Comparison of ENCODE assay signal across 27 cellular contexts in genomic region chr10:104488046-104488832, GRCh38.
DNase-seq lines count a peak whose midpoint lies in the region; TF ChIP-seq lines count a peak whose summit lies in the region.
"Had no signal": no experiment of that assay in that cellular context is flagged by ENCODE, and none has a peak within 500 bp of the region (broad histone marks: within the 10 kb centered on the region; RNA-seq: fewer than 3 reads in every experiment).

No MANE protein-coding gene starts in this region.

- H3K27me3 Mint-ChIP-seq in MCF 10A (ENCODE audit: insufficient read depth, unreplicated experiment) = no peaks in the 10 kb centered on the region
- peaks cover 3% of the 10 kb centered on the region for H3K27me3 Mint-ChIP-seq in neural progenitor cell (ENCODE audit: insufficient read depth, low read depth)

- CTCF ChIA-PET in MCF 10A (lab: Yijun Ruan, JAX) (interaction anchor here (0.5 to 0.8 kb wide), 2 partner anchors 14 to 1061 kb away, joined by 3 read pairs; no protein-coding TSS in a partner anchor), mammary epithelial cell (lab: Charles Lee; ENCODE audit: low non-redundant PET) (interaction anchor here (0.6 kb wide), 1 partner anchor 12 kb away, joined by 5 read pairs; no protein-coding TSS in a partner anchor), SK-N-SH (lab: Yijun Ruan, JAX) (interaction anchor here (0.6 to 1.3 kb wide), 2 partner anchors 81 to 315 kb away, joined by 3 read pairs; no protein-coding TSS in a partner anchor)

- DNase-seq in MCF 10A (ENCODE audit: unreplicated experiment) (no peak), mammary epithelial cell (no peak), neural progenitor cell (ENCODE audit: low spot score) (peak; percentile 85), MM.1S (no peak), NCI-H2171 treated with DMSO at 0.1 percent for 48 hours (lab: John Stamatoyannopoulos, UW) (no peak), NCI-H510A treated with DMSO at 0.1 percent for 48 hours (lab: John Stamatoyannopoulos, UW) (no peak), SK-N-SH (no peak)
- DNase-seq: 8988T; activated CD8-positive, alpha-beta memory T cell treated with anti-CD3 and anti-CD28 coated beads, Interleukin-2, amount 50 U/mL, for 48 hours; activated CD8-positive, alpha-beta T cell treated with anti-CD3 and anti-CD28 coated beads for 36 hours; activated naive CD4-positive, alpha-beta T cell treated with anti-CD3 and anti-CD28 coated beads, Interleukin-2, amount 10 ng/mL, durations not matched to agents 7 days and 5 days; CD4-positive, CD25-positive, alpha-beta regulatory T cell; DND-41; left ventricle myocardium superior; naive thymus-derived CD4-positive, alpha-beta T cell; NCI-H2029; NCI-H526 treated with DMSO at 0.1 percent for 48 hours; occipital lobe; PC-9; psoas muscle; stimulated activated CD4-positive, alpha-beta T cell treated with anti-CD3 and anti-CD28 coated beads, Interleukin-4, amount 100 ng/mL, for 24 hours; transverse colon had no signal

- H3K4me1 Mint-ChIP-seq in MCF 10A (ENCODE audit: insufficient read depth, unreplicated experiment) (peaks cover 15% of the 10 kb centered on the region), neural progenitor cell (peaks cover 22% of the 10 kb centered on the region)
- H3K4me1 Mint-ChIP-seq: activated naive CD4-positive, alpha-beta T cell treated with anti-CD3 and anti-CD28 coated beads, Interleukin-2, amount 10 ng/mL, durations not matched to agents 7 days and 5 days; activated T-helper 17 cell treated with anti-CD3 and anti-CD28 coated beads, Interleukin-2, amount 50 U/mL, for 72 hours; CD4-positive, CD25-positive, alpha-beta regulatory T cell had no signal

- dilution Hi-C loops in mammary epithelial cell (cut with HindIII; ENCODE audit: low sequenced_read_pairs) = no loop called here

- H3K4me1 ChIP-seq in mammary epithelial cell (ENCODE audit: insufficient read depth, low read length) = no peaks in the 10 kb centered on the region
- peaks cover 12% of the 10 kb centered on the region for H3K4me1 ChIP-seq in ectodermal cell (ENCODE audit: control insufficient read depth, insufficient read depth, low read length)
- peaks cover 14% of the 10 kb centered on the region for H3K4me1 ChIP-seq in neural progenitor cell
- no peaks in the 10 kb centered on the region for H3K4me1 ChIP-seq in MM.1S (ENCODE audit: low read length)
- peaks cover 0 to 3% of the 10 kb centered on the region in 2 experiments; a peak in 1 of 4 replicates for H3K4me1 ChIP-seq in SK-N-SH (ENCODE audit: control insufficient read depth in 1 of 2, insufficient read depth in 2 of 2, low read depth in 1 of 2, low read length in 1 of 2)
- H3K4me1 ChIP-seq: breast epithelium, transverse colon had no signal

- intact Hi-C loops in MCF 10A (cut with micrococcal nuclease) = no loop called here
- intact Hi-C loops in mammary epithelial cell (cut with micrococcal nuclease) = no loop called here

- 48% methylated on average over 6 of the region's 6 CpGs for WGBS in mammary epithelial cell (ENCODE audit: low coverage, missing lambda C conversion rate)
- 36 to 37% methylated on average over 6 of the region's 6 CpGs for WGBS in ectodermal cell, 2 experiments
- 42% methylated on average over 6 of the region's 6 CpGs for WGBS in SK-N-SH (ENCODE audit: low lambda C conversion rate)

- H3K4me3 ChIP-seq in mammary epithelial cell (replicated peaks in 1 of 3; ENCODE audit: insufficient read depth in 1 of 3, low read depth in 2 of 3, low read length in 3 of 3) (no peak overlapping the region), ectodermal cell (ENCODE audit: insufficient read depth, low read depth, low read length) (no peak overlapping the region), neural progenitor cell (peak overlapping the region; percentile 11), MM.1S (ENCODE audit: low read length) (no peak overlapping the region), SK-N-SH (ENCODE audit: low read depth in 2 of 2, low read length in 1 of 2) (no peak overlapping the region)
- H3K4me3 ChIP-seq: breast epithelium, K562, PC-9, psoas muscle, SK-N-MC, transverse colon had no signal

- no peak overlapping the region for H3K9ac ChIP-seq in mammary epithelial cell (ENCODE audit: insufficient read depth, low read length)
- H3K9ac ChIP-seq in neural progenitor cell = no peak overlapping the region
- H3K9ac ChIP-seq in MM.1S (ENCODE audit: low read length) = no peak overlapping the region
- no peak overlapping the region for H3K9ac ChIP-seq in SK-N-SH

- H2AFZ ChIP-seq in mammary epithelial cell (ENCODE audit: low read depth, low read length) (no peak overlapping the region), neural progenitor cell (replicated peaks) (peak overlapping the region; percentile 61), MM.1S (ENCODE audit: low read length) (no peak overlapping the region), SK-N-SH (ENCODE audit: low read depth) (no peak overlapping the region)
- H2AFZ ChIP-seq: PC-9 had no signal

- TF ChIP-seq EP300 in SK-N-SH (IDR thresholded peaks at IDR 0.05; ENCODE audit: borderline replicate concordance in 1 of 2, low read depth in 1 of 2, low read length in 1 of 2) = no peak

- no peaks in the 10 kb centered on the region for H3K27me3 ChIP-seq in mammary epithelial cell (ENCODE audit: insufficient read depth, low read length)
- H3K27me3 ChIP-seq in ectodermal cell (ENCODE audit: control insufficient read depth, insufficient read depth, low read length, poor library complexity, severe bottlenecking) = no peaks in the 10 kb centered on the region
- no peaks in the 10 kb centered on the region for H3K27me3 ChIP-seq in neural progenitor cell
- no peaks in the 10 kb centered on the region for H3K27me3 ChIP-seq in MM.1S (replicated peaks; ENCODE audit: insufficient read depth, low read length)
- H3K27me3 ChIP-seq in SK-N-SH (ENCODE audit: insufficient read depth) = no peaks in the 10 kb centered on the region; the same call in 1 of the 2 replicates
- H3K27me3 ChIP-seq: breast epithelium, transverse colon had no signal

- H3K27ac Mint-ChIP-seq in MCF 10A (ENCODE audit: low read depth, unreplicated experiment) = peak overlapping the region; percentile 5
- H3K27ac Mint-ChIP-seq in neural progenitor cell = peak overlapping the region; percentile 84
- H3K27ac Mint-ChIP-seq: activated CD8-positive, alpha-beta T cell treated with anti-CD3 and anti-CD28 coated beads for 36 hours; activated naive CD4-positive, alpha-beta T cell treated with anti-CD3 and anti-CD28 coated beads, Interleukin-2, amount 10 ng/mL, durations not matched to agents 7 days and 5 days; activated T-helper 17 cell treated with anti-CD3 and anti-CD28 coated beads, Interleukin-2, amount 50 U/mL, for 72 hours; CD4-positive, CD25-positive, alpha-beta regulatory T cell; naive thymus-derived CD4-positive, alpha-beta T cell had no signal

- no peak overlapping the region for H3K4me2 ChIP-seq in mammary epithelial cell (ENCODE audit: insufficient read depth, low read depth, low read length)
- H3K4me2 ChIP-seq in neural progenitor cell = peak overlapping the region; percentile 56
- H3K4me2 ChIP-seq in MM.1S (ENCODE audit: low read depth, low read length) = no peak overlapping the region
- no peak overlapping the region for H3K4me2 ChIP-seq in SK-N-SH
- H3K4me2 ChIP-seq: PC-9 had no signal

- in situ Hi-C loops in mammary epithelial cell (cut with MboI; ENCODE audit: low sequenced_read_pairs in 2 of 2) = no loop called here

- H3K36me3 Mint-ChIP-seq in MCF 10A (ENCODE audit: insufficient read depth, unreplicated experiment) = no peaks in the 10 kb centered on the region
- H3K36me3 Mint-ChIP-seq in neural progenitor cell = no peaks in the 10 kb centered on the region
- H3K36me3 Mint-ChIP-seq: activated naive CD4-positive, alpha-beta T cell treated with anti-CD3 and anti-CD28 coated beads, Interleukin-2, amount 10 ng/mL, durations not matched to agents 7 days and 5 days; CD4-positive, CD25-positive, alpha-beta regulatory T cell had no signal

- H3F3A ChIP-seq in neural progenitor cell (ENCODE audit: low read depth) (peaks cover 24% of the 10 kb centered on the region), MM.1S (ENCODE audit: insufficient read depth, low read length) (no peaks in the 10 kb centered on the region), SK-N-SH (replicated peaks; ENCODE audit: insufficient read depth) (no peaks in the 10 kb centered on the region)

- no peaks in the 10 kb centered on the region for H3K36me3 ChIP-seq in mammary epithelial cell (ENCODE audit: insufficient read depth, low read length)
- H3K36me3 ChIP-seq in ectodermal cell (ENCODE audit: control insufficient read depth, insufficient read depth, low read length) = no peaks in the 10 kb centered on the region
- no peaks in the 10 kb centered on the region for H3K36me3 ChIP-seq in neural progenitor cell
- no peaks in the 10 kb centered on the region for H3K36me3 ChIP-seq in MM.1S (replicated peaks; ENCODE audit: insufficient read depth, low read length)
- H3K36me3 ChIP-seq in SK-N-SH (replicated peaks in 1 of 2; ENCODE audit: control insufficient read depth in 1 of 2, insufficient read depth in 2 of 2, low read length in 1 of 2) = no peaks in the 10 kb centered on the region
- H3K36me3 ChIP-seq: breast epithelium, transverse colon had no signal

- TF ChIP-seq CTCF in MCF 10A (IDR thresholded peaks at IDR 0.05; ENCODE audit: unreplicated experiment) = no peak
- no peak for TF ChIP-seq CTCF in mammary epithelial cell (conservative IDR thresholded peaks at IDR 0.05 in 1 of 2, IDR thresholded peaks at IDR 0.05 in 1 of 2; ENCODE audit: extremely low read depth in 1 of 2, insufficient read depth in 1 of 2, low read depth in 1 of 2, low read length in 2 of 2)
- no peak for TF ChIP-seq CTCF in neural progenitor cell (IDR thresholded peaks at IDR 0.05)
- no peak for TF ChIP-seq CTCF in MM.1S (IDR thresholded peaks at IDR 0.05; ENCODE audit: low read length)
- TF ChIP-seq CTCF in SK-N-SH (IDR thresholded peaks at IDR 0.05) = no peak

- POLR2A ChIA-PET in MCF 10A (lab: Yijun Ruan, JAX) = no interaction called here
- POLR2A ChIA-PET in SK-N-SH (lab: Yijun Ruan, JAX) = no interaction called here

- BruUV-seq in MCF 10A (replicated peaks; lab: Mats Ljungman, UMichigan) (no TSS peak), mammary epithelial cell (replicated peaks; lab: Mats Ljungman, UMichigan) (no TSS peak)

- TF ChIP-seq RAD21 in SK-N-SH (IDR thresholded peaks at IDR 0.05; ENCODE audit: low read length) = no peak

- H3K9me3 ChIP-seq in mammary epithelial cell (replicated peaks; ENCODE audit: insufficient read depth, low read length) (no peaks in the 10 kb centered on the region), ectodermal cell (ENCODE audit: control insufficient read depth, low read length) (no peaks in the 10 kb centered on the region), neural progenitor cell (ENCODE audit: low read depth) (no peaks in the 10 kb centered on the region), MM.1S (replicated peaks; ENCODE audit: insufficient read depth, low read length) (no peaks in the 10 kb centered on the region), SK-N-SH (no peaks in the 10 kb centered on the region)
- H3K9me3 ChIP-seq: breast epithelium, psoas muscle, transverse colon had no signal

- H3K27ac ChIP-seq in mammary epithelial cell (ENCODE audit: insufficient read depth, low read depth, low read length) (no peak overlapping the region), ectodermal cell (ENCODE audit: insufficient read depth, low read depth, low read length, poor library complexity, severe bottlenecking) (peak overlapping the region; percentile 55), neural progenitor cell (peak overlapping the region; percentile 87), MM.1S (ENCODE audit: low read length) (no peak overlapping the region), SK-N-SH (ENCODE audit: low read depth in 2 of 2, low read length in 1 of 2) (no peak overlapping the region)
- H3K27ac ChIP-seq: breast epithelium, PC-9, psoas muscle, SK-N-MC, transverse colon had no signal

- no peaks in the 10 kb centered on the region for H3K79me2 ChIP-seq in mammary epithelial cell (ENCODE audit: insufficient read depth, low read length)
- no peaks in the 10 kb centered on the region for H3K79me2 ChIP-seq in neural progenitor cell (ENCODE audit: low read depth)
- no peaks in the 10 kb centered on the region for H3K79me2 ChIP-seq in MM.1S (ENCODE audit: low read length)
- H3K79me2 ChIP-seq in SK-N-SH (ENCODE audit: insufficient read depth) = no peaks in the 10 kb centered on the region

- H3K4me3 Mint-ChIP-seq in MCF 10A (ENCODE audit: unreplicated experiment) (no peak overlapping the region), neural progenitor cell (peak overlapping the region; percentile 48)
- H3K4me3 Mint-ChIP-seq: activated CD8-positive, alpha-beta T cell treated with anti-CD3 and anti-CD28 coated beads for 36 hours; activated naive CD4-positive, alpha-beta T cell treated with anti-CD3 and anti-CD28 coated beads, Interleukin-2, amount 10 ng/mL, durations not matched to agents 7 days and 5 days; activated T-helper 17 cell treated with anti-CD3 and anti-CD28 coated beads, Interleukin-2, amount 50 U/mL, for 72 hours; CD4-positive, CD25-positive, alpha-beta regulatory T cell; naive thymus-derived CD4-positive, alpha-beta T cell had no signal

- H3K9me3 Mint-ChIP-seq in MCF 10A (ENCODE audit: unreplicated experiment) = no peaks in the 10 kb centered on the region
- H3K9me3 Mint-ChIP-seq in neural progenitor cell = no peaks in the 10 kb centered on the region
- H3K9me3 Mint-ChIP-seq: activated CD8-positive, alpha-beta T cell treated with anti-CD3 and anti-CD28 coated beads for 36 hours; activated naive CD4-positive, alpha-beta T cell treated with anti-CD3 and anti-CD28 coated beads, Interleukin-2, amount 10 ng/mL, durations not matched to agents 7 days and 5 days; activated T-helper 17 cell treated with anti-CD3 and anti-CD28 coated beads, Interleukin-2, amount 50 U/mL, for 72 hours had no signal

- H3K9me2 ChIP-seq in MM.1S (replicated peaks; ENCODE audit: insufficient read depth, low read length) = no peaks in the 10 kb centered on the region
- H3K9me2 ChIP-seq in SK-N-SH = no peaks in the 10 kb centered on the region

- H4K20me1 ChIP-seq in mammary epithelial cell (ENCODE audit: insufficient read depth, low read length) (no peaks in the 10 kb centered on the region), neural progenitor cell (ENCODE audit: low read depth) (no peaks in the 10 kb centered on the region), MM.1S (ENCODE audit: insufficient read depth, low read length) (no peaks in the 10 kb centered on the region), SK-N-SH (ENCODE audit: insufficient read depth) (no peaks in the 10 kb centered on the region)

Comparison
In these comparisons a context has a peak if more than half of its experiments do, and no peak if none do; other contexts are left out.
1. H3K27ac ChIP-seq: peak in ectodermal cell (single experiment) and neural progenitor cell (single experiment); none in mammary epithelial cell (single experiment), MM.1S (single experiment) and SK-N-SH (0 of 2).